In the genomic region with DNA sequence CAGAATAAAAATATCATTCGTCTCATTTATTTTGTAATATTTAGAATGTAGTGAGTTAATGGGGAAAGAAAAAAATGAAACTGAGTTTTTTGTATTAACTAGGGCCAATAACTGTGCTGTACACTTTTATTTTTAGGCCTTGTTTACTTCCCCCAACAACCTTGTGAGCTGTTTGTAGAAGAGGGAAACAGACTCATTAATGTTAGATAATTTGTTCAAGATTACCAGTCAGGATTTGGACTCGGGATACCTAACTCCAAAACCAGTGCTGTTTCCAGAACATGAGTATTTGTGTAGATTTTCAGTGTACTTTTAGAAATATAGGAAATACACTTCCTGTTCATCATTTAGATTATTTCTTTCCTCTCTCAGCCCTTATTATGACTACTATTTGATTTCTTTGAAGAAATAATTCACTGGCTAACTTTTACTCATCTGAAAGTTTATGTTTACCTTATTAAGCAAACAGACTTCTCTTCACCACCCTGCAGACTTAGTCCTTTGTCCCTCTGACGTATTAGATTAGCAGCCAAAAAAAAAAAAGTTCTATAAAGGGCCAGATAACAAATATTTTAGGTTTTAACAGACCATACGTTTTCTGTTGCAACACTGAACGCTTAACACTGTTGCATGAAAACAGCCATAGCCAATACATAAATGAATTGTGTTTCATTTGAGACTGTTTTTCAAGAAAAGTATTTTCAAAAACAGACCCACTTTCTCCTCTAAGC, we compare ENCODE assay signal across 1 cellular context.
TF ChIP-seq lines count a peak whose summit lies in the region.

No MANE protein-coding gene starts in this region.

TF ChIP-seq in GM12878, 131 proteins besides CTCF, POLR2A, EP300 and RAD21:
- TF ChIP-seq, protein P1, sequence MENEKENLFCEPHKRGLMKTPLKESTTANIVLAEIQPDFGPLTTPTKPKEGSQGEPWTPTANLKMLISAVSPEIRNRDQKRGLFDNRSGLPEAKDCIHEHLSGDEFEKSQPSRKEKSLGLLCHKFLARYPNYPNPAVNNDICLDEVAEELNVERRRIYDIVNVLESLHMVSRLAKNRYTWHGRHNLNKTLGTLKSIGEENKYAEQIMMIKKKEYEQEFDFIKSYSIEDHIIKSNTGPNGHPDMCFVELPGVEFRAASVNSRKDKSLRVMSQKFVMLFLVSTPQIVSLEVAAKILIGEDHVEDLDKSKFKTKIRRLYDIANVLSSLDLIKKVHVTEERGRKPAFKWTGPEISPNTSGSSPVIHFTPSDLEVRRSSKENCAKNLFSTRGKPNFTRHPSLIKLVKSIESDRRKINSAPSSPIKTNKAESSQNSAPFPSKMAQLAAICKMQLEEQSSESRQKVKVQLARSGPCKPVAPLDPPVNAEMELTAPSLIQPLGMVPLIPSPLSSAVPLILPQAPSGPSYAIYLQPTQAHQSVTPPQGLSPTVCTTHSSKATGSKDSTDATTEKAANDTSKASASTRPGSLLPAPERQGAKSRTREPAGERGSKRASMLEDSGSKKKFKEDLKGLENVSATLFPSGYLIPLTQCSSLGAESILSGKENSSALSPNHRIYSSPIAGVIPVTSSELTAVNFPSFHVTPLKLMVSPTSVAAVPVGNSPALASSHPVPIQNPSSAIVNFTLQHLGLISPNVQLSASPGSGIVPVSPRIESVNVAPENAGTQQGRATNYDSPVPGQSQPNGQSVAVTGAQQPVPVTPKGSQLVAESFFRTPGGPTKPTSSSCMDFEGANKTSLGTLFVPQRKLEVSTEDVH (IDR thresholded peaks at IDR 0.05; ENCODE audit: low read depth, partially characterized antibody), result no peak
- TF ChIP-seq SMC3 (IDR thresholded peaks at IDR 0.05; ENCODE audit: borderline replicate concordance, low read length) (no peak), NR2F1 (conservative IDR thresholded peaks at IDR 0.05) (no peak), ASH2L (IDR thresholded peaks at IDR 0.05; ENCODE audit: borderline replicate concordance, low read depth) (no peak), RBBP5 (conservative IDR thresholded peaks at IDR 0.05) (no peak), FOXK2 (IDR thresholded peaks at IDR 0.05) (no peak), MTA3 (IDR thresholded peaks at IDR 0.05; ENCODE audit: borderline replicate concordance, low read length) (no peak), REST (IDR thresholded peaks at IDR 0.05; ENCODE audit: low read depth, low read length) (no peak), SREBF2 (IDR thresholded peaks at IDR 0.05; ENCODE audit: low read length) (no peak), IRF4 (IDR thresholded peaks at IDR 0.05; ENCODE audit: low read depth, low read length) (no peak), YY1 (IDR thresholded peaks at IDR 0.05; ENCODE audit: low read depth, low read length) (no peak), HDAC2 (IDR thresholded peaks at IDR 0.05) (no peak), HDAC6 (IDR thresholded peaks at IDR 0.05; ENCODE audit: unreplicated experiment) (no peak), TCF3 (IDR thresholded peaks at IDR 0.05; ENCODE audit: borderline replicate concordance, insufficient read depth, low read depth, low read length) (no peak), FOXM1 (IDR thresholded peaks at IDR 0.05; ENCODE audit: low read depth, low read length) (no peak), ZNF217 (IDR thresholded peaks at IDR 0.05) (no peak), EZH2 (IDR thresholded peaks at IDR 0.05; ENCODE audit: borderline replicate concordance, control insufficient read depth, low read depth, low read length) (no peak)
- TF ChIP-seq, protein P2, sequence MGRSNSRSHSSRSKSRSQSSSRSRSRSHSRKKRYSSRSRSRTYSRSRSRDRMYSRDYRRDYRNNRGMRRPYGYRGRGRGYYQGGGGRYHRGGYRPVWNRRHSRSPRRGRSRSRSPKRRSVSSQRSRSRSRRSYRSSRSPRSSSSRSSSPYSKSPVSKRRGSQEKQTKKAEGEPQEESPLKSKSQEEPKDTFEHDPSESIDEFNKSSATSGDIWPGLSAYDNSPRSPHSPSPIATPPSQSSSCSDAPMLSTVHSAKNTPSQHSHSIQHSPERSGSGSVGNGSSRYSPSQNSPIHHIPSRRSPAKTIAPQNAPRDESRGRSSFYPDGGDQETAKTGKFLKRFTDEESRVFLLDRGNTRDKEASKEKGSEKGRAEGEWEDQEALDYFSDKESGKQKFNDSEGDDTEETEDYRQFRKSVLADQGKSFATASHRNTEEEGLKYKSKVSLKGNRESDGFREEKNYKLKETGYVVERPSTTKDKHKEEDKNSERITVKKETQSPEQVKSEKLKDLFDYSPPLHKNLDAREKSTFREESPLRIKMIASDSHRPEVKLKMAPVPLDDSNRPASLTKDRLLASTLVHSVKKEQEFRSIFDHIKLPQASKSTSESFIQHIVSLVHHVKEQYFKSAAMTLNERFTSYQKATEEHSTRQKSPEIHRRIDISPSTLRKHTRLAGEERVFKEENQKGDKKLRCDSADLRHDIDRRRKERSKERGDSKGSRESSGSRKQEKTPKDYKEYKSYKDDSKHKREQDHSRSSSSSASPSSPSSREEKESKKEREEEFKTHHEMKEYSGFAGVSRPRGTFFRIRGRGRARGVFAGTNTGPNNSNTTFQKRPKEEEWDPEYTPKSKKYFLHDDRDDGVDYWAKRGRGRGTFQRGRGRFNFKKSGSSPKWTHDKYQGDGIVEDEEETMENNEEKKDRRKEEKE (IDR thresholded peaks at IDR 0.05), result no peak
- TF ChIP-seq, protein P3, sequence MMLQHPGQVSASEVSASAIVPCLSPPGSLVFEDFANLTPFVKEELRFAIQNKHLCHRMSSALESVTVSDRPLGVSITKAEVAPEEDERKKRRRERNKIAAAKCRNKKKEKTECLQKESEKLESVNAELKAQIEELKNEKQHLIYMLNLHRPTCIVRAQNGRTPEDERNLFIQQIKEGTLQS (IDR thresholded peaks at IDR 0.05; ENCODE audit: borderline replicate concordance, extremely low read depth, low read depth, low read length), result no peak
- TF ChIP-seq, protein P4, sequence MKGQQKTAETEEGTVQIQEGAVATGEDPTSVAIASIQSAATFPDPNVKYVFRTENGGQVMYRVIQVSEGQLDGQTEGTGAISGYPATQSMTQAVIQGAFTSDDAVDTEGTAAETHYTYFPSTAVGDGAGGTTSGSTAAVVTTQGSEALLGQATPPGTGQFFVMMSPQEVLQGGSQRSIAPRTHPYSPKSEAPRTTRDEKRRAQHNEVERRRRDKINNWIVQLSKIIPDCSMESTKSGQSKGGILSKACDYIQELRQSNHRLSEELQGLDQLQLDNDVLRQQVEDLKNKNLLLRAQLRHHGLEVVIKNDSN (IDR thresholded peaks at IDR 0.05; ENCODE audit: borderline replicate concordance, extremely low read length, insufficient read depth, low read depth, low read length), result no peak
